ENCODE assay signal across 8 cellular contexts in genomic region chr17:10149573-10150399, GRCh38. TPM values are rescaled to one million over a fixed set of nuclear protein-coding genes. Genes with fewer than 3 reads are reported as not detected.
DNase-seq lines count a peak whose midpoint lies in the region; ATAC-seq, FAIRE-seq and TF ChIP-seq lines count a peak whose summit lies in the region.

No MANE protein-coding gene starts in this region.

- H3K4me1 ChIP-seq in right lobe of liver (no peaks in the 10 kb centered on the region), HepG2 (ENCODE audit: insufficient read depth, low read length) (no peaks in the 10 kb centered on the region), K562 (replicated peaks in 1 of 2; ENCODE audit: control insufficient read depth in 2 of 2, insufficient read depth in 2 of 2, low read length in 2 of 2) (no peaks in the 10 kb centered on the region), spleen (peaks cover 10 to 74% (median 51%) of the 10 kb centered on the region in 6 donors)

- peaks cover 6% of the 10 kb centered on the region for H3K4me1 Mint-ChIP-seq in osteocyte (ENCODE audit: unreplicated experiment)

- BruUV-seq in HepG2 (replicated peaks; lab: Mats Ljungman, UMichigan) (no TSS peak), K562 (replicated peaks; lab: Mats Ljungman, UMichigan) (no TSS peak)

- no peak overlapping the region for H3K27ac ChIP-seq in right lobe of liver
- no peak overlapping the region for H3K27ac ChIP-seq in HepG2 (ENCODE audit: extremely low read length, insufficient read depth, low read length)
- H3K27ac ChIP-seq in K562 (ENCODE audit: extremely low read depth, low read depth, low read length) = no peak overlapping the region
- H3K27ac ChIP-seq in spleen = peak overlapping the region in 7 of 8 donors; percentile 39 to 80 (median 75)

- WGBS in right lobe of liver (ENCODE audit: insufficient coverage, low coverage, low lambda C conversion rate, missing lambda C conversion rate) = 53% methylated on average over 8 of the region's 8 CpGs
- WGBS in HepG2 (ENCODE audit: low lambda C conversion rate) = 29% methylated on average over 8 of the region's 8 CpGs
- WGBS in K562 (ENCODE audit: insufficient coverage, low coverage, missing lambda C conversion rate) = 6% methylated on average over 8 of the region's 8 CpGs
- 44 to 52% (median 46%) methylated on average over 8 of the region's 8 CpGs for WGBS in spleen, 5 donors

- no peaks in the 10 kb centered on the region for H3K36me3 ChIP-seq in right lobe of liver
- no peaks in the 10 kb centered on the region for H3K36me3 ChIP-seq in HepG2 (replicated peaks in 1 of 2; ENCODE audit: control insufficient read depth in 1 of 2, insufficient read depth in 2 of 2, low read length in 2 of 2)
- no peaks in the 10 kb centered on the region for H3K36me3 ChIP-seq in K562 (ENCODE audit: control insufficient read depth, insufficient read depth, low read length)
- H3K36me3 ChIP-seq in spleen = no peaks in the 10 kb centered on the region

- FAIRE-seq in HepG2 (lab: Jason Lieb, UNC) = no peak
- FAIRE-seq in K562 (lab: Jason Lieb, UNC) = no peak

- no peak overlapping the region for H3K4me2 ChIP-seq in HepG2 (ENCODE audit: low read depth, low read length)
- no peak overlapping the region for H3K4me2 ChIP-seq in K562 (ENCODE audit: insufficient read depth, low read length)

- POLR2A ChIA-PET in HepG2 (lab: Yijun Ruan, JAX) (no interaction called here), K562 (lab: Yijun Ruan, JAX) (no interaction called here)

- H3K4me3 ChIP-seq in right lobe of liver (no peak overlapping the region), HepG2 (replicated peaks in 1 of 3; ENCODE audit: insufficient read depth in 1 of 3, low read depth in 2 of 3, low read length in 3 of 3) (no peak overlapping the region), K562 (no peak overlapping the region), spleen (peak overlapping the region in 1 of 8 donors; percentile 50)

- intact Hi-C loops in right lobe of liver (cut with DNase I) = no loop called here
- intact Hi-C loops in HepG2 (cut with micrococcal nuclease; ENCODE audit: unreplicated experiment) = no loop called here
- intact Hi-C loops in K562 (cut with micrococcal nuclease) = no loop called here
- intact Hi-C loops in spleen (cut with DNase I; ENCODE audit: low total_unique reads) = no loop called here

- H3K27me3 ChIP-seq in right lobe of liver = no peaks in the 10 kb centered on the region
- peaks cover 2 to 8% of the 10 kb centered on the region in 2 experiments; a peak in 2 of 5 replicates for H3K27me3 ChIP-seq in HepG2 (ENCODE audit: control insufficient read depth in 1 of 2, insufficient read depth in 2 of 2, low read length in 2 of 2)
- H3K27me3 ChIP-seq in K562 (ENCODE audit: control insufficient read depth in 2 of 2, insufficient read depth in 2 of 2, low read length in 2 of 2) = no peaks in the 10 kb centered on the region; a peak in 2 of 5 replicates
- no peaks in the 10 kb centered on the region for H3K27me3 ChIP-seq in spleen (replicated peaks in 1 of 7)

- TF ChIP-seq POLR2A in right lobe of liver (IDR thresholded peaks at IDR 0.05) (no peak), HepG2 (IDR thresholded peaks at IDR 0.05; ENCODE audit: insufficient read depth in 1 of 2, low read depth in 2 of 2, low read length in 2 of 2) (no peak), K562 (conservative IDR thresholded peaks at IDR 0.05) (no peak), spleen (IDR thresholded peaks at IDR 0.05) (no peak)

- no peaks in the 10 kb centered on the region for H3K79me2 ChIP-seq in HepG2 (ENCODE audit: insufficient read depth, low read length)
- no peaks in the 10 kb centered on the region for H3K79me2 ChIP-seq in K562 (ENCODE audit: control insufficient read depth, insufficient read depth, low read length)

- no peaks in the 10 kb centered on the region for H3K9me3 ChIP-seq in right lobe of liver
- no peaks in the 10 kb centered on the region for H3K9me3 ChIP-seq in HepG2 (ENCODE audit: low read length)
- no peaks in the 10 kb centered on the region for H3K9me3 ChIP-seq in K562 (replicated peaks; ENCODE audit: control insufficient read depth, insufficient read depth, low read depth, low read length)
- H3K9me3 ChIP-seq in spleen = no peaks in the 10 kb centered on the region

- H3K4me3 Mint-ChIP-seq in osteocyte (ENCODE audit: unreplicated experiment) = no peak overlapping the region

- no peak for DNase-seq in right lobe of liver
- no peak for DNase-seq in HepG2 (ENCODE audit: low spot score)
- DNase-seq in HT1080 (ENCODE audit: low read depth) = peak; percentile 56
- DNase-seq in K562 (ENCODE audit: extremely low read depth in 1 of 4, low spot score in 3 of 4) = peak in 2 of 4 experiments; percentile 10 to 18
- no peak for DNase-seq in spleen
- DNase-seq in osteocyte (ENCODE audit: extremely low spot score, unreplicated experiment) = no peak
- no peak for DNase-seq in GM19238 (ENCODE audit: insufficient read length, low spot score)
- DNase-seq in NCI-H1436 treated with DMSO at 0.1 percent for 48 hours (lab: John Stamatoyannopoulos, UW) = no peak

- no peaks in the 10 kb centered on the region for H3K9me1 ChIP-seq in K562 (ENCODE audit: control insufficient read depth, insufficient read depth, low read length)

- CTCF ChIA-PET in HepG2 (lab: Yijun Ruan, JAX; ENCODE audit: low intra/inter-chr PET ratio, low total read pairs) = no interaction called here
- CTCF ChIA-PET in K562 (lab: Yijun Ruan, JAX; ENCODE audit: low intra/inter-chr PET ratio) = no interaction called here

- no peak overlapping the region for H3K27ac Mint-ChIP-seq in osteocyte (ENCODE audit: unreplicated experiment)

- TF ChIP-seq CTCF in right lobe of liver (IDR thresholded peaks at IDR 0.05) (no peak), HepG2 (CRISPR knock-in tag; IDR thresholded peaks at IDR 0.05) (no peak), K562 (IDR thresholded peaks at IDR 0.05 in 2 of 3, conservative IDR thresholded peaks at IDR 0.05 in 1 of 3; ENCODE audit: insufficient read depth in 2 of 3, low read depth in 1 of 3, low read length in 3 of 3) (no peak), spleen (IDR thresholded peaks at IDR 0.05 in 8 of 11, conservative IDR thresholded peaks at IDR 0.05 in 3 of 11) (no peak), osteocyte (IDR thresholded peaks at IDR 0.05) (no peak)

- peaks cover 3% of the 10 kb centered on the region for H3K27me3 Mint-ChIP-seq in osteocyte (ENCODE audit: unreplicated experiment)

- no peak overlapping the region for H3K9ac ChIP-seq in HepG2 (ENCODE audit: insufficient read depth, low read depth, low read length)
- H3K9ac ChIP-seq in K562 (ENCODE audit: insufficient read depth in 1 of 2, low read depth in 2 of 2, low read length in 2 of 2) = no peak overlapping the region

- TF ChIP-seq RAD21 in HepG2 (CRISPR knock-in tag; IDR thresholded peaks at IDR 0.05) = no peak
- no peak for TF ChIP-seq RAD21 in K562 (CRISPR knock-in tag; conservative IDR thresholded peaks at IDR 0.05 in 1 of 2, IDR thresholded peaks at IDR 0.05 in 1 of 2)

- H3K9me3 Mint-ChIP-seq in osteocyte (ENCODE audit: unreplicated experiment) = no peaks in the 10 kb centered on the region

- H4K20me1 ChIP-seq in HepG2 (ENCODE audit: insufficient read depth, low read length) (no peaks in the 10 kb centered on the region), K562 (replicated peaks; ENCODE audit: control insufficient read depth, insufficient read depth, low read length) (no peaks in the 10 kb centered on the region)

- TF ChIP-seq EP300 in HepG2 (IDR thresholded peaks at IDR 0.05; ENCODE audit: low read depth in 2 of 2, low read length in 2 of 2) = no peak
- TF ChIP-seq EP300 in HepG2 (CRISPR knock-in tag; IDR thresholded peaks at IDR 0.05; ENCODE audit: borderline replicate concordance) = no peak
- no peak for TF ChIP-seq EP300 in K562 (IDR thresholded peaks at IDR 0.05; ENCODE audit: low read length)

- H3K36me3 Mint-ChIP-seq in osteocyte (ENCODE audit: unreplicated experiment) = no peaks in the 10 kb centered on the region

- H2AFZ ChIP-seq in HepG2 (ENCODE audit: low read length) (no peak overlapping the region), K562 (ENCODE audit: low read depth, low read length) (no peak overlapping the region)

- peak in 3 of 4 donors; percentile 52 to 58 (median 54) for ATAC-seq in right lobe of liver
- ATAC-seq in HepG2 = no peak
- ATAC-seq in K562 = no peak

- in situ Hi-C loops in HepG2 (cut with HindIII; ENCODE audit: extremely low pct_ligation_motif_present, low pct_unique_long_range_greater_than_20kb) (no loop called here), K562 (cut with MboI) (no loop called here)

RNA-seq across cellular contexts. Expression of gene GAS7, which starts 48.6 kb away (rescaled TPM):
- total RNA-seq in right lobe of liver (1 to 10 TPM; 1.6 to 7.1 (median 2.7) TPM), HepG2 (2016; rRNA removed; fragmentation: Illumina TruSeq; extraction: Trizol) (5.2 and 6.9 TPM in 2 replicates), K562 (2014; rRNA removed) (0.29 TPM in 1 of 2 replicates, not detected in the other), K562 (2014; rRNA removed; fragmentation: Illumina TruSeq; extraction: Trizol) (not detected in 2 replicates), K562 (2015; rRNA removed; fragmentation: Illumina TruSeq; extraction: Trizol) (0.11 TPM in 2 replicates), K562 (2021) (0.16 and 0.33 TPM in 2 replicates), spleen (100 to 1,000 TPM in 3 of 7 donors, 10 to 100 TPM in 4; 47.4 to 127 (median 83.0) TPM), osteocyte (18.1 and 18.4 TPM in 2 replicates)
- 1.0 and 1.4 TPM in 2 replicates for total RNA-seq in HepG2 (2016; cell fraction: cytosol; rRNA removed; fragmentation: Illumina TruSeq; extraction: Trizol; ENCODE audit: low read depth)
- total RNA-seq in HepG2 (2016; cell fraction: insoluble cytoplasmic fraction; rRNA removed; fragmentation: Illumina TruSeq; extraction: Trizol) = 4.7 and 6.1 TPM in 2 replicates
- 3.3 and 4.7 TPM in 2 replicates for total RNA-seq in HepG2 (2016; cell fraction: membrane; rRNA removed; fragmentation: Illumina TruSeq; extraction: Trizol)
- total RNA-seq in HepG2 (2016; cell fraction: nucleus; rRNA removed; fragmentation: Illumina TruSeq; extraction: Trizol) = 3.9 and 4.4 TPM in 2 replicates
- polyA plus RNA-seq in HepG2 (2011; rRNA removed) (0.55 and 1.0 TPM in 2 replicates), K562 (2011; rRNA removed) (not detected in 2 replicates), K562 (2014; fragmentation: Illumina TruSeq; extraction: Trizol) (not detected in 2 replicates), K562 (2014; fragmentation: Nextera tagmentation; extraction: Ambion mirVana) (not detected), K562 (2014; rRNA removed) (not detected in 2 replicates), spleen (10 to 100 TPM in 1 of 3 donors, 1 to 10 TPM in 2; 4.1 to 16.8 (median 4.4) TPM)
- 0.29 and 0.79 TPM in 2 replicates for polyA plus RNA-seq in HepG2 (2011; cell fraction: cytosol; rRNA removed)
- 0.54 and 0.76 TPM in 2 replicates for polyA plus RNA-seq in HepG2 (2011; cell fraction: nucleus; rRNA removed)
- polyA plus RNA-seq in HepG2 (2012) = 0.34 and 0.36 TPM in 2 replicates
- polyA plus RNA-seq in HepG2 (2016; cell fraction: cytosol; fragmentation: Illumina TruSeq; extraction: Trizol; ENCODE audit: low read depth) = 0.76 and 0.88 TPM in 2 replicates
- 3.5 and 3.7 TPM in 2 replicates for polyA plus RNA-seq in HepG2 (2016; cell fraction: insoluble cytoplasmic fraction; fragmentation: Illumina TruSeq; extraction: Trizol; ENCODE audit: low read depth)
- polyA plus RNA-seq in HepG2 (2016; cell fraction: membrane; fragmentation: Illumina TruSeq; extraction: Trizol; ENCODE audit: low read depth) = 2.3 and 3.5 TPM in 2 replicates
- polyA plus RNA-seq in HepG2 (2016; cell fraction: nucleus; fragmentation: Illumina TruSeq; extraction: Trizol; ENCODE audit: insufficient read depth, low read depth) = 2.7 and 3.7 TPM in 2 replicates
- polyA minus RNA-seq in HepG2 (2011; rRNA and poly(A)+ RNA removed; ENCODE audit: low replicate concordance) = 2.3 and 4.2 TPM in 2 replicates
- 1.1 and 1.7 TPM in 2 replicates for polyA minus RNA-seq in HepG2 (2011; cell fraction: cytosol; rRNA and poly(A)+ RNA removed)
- 1.0 and 1.1 TPM in 2 replicates for polyA minus RNA-seq in HepG2 (2011; cell fraction: nucleus; rRNA and poly(A)+ RNA removed)
- total RNA-seq in HT1080 (2014; rRNA removed; shearing (Covaris generic)) = 0.76 TPM in 1 of 2 replicates, not detected in the other
- polyA plus RNA-seq in HT1080 (2015; cell fraction: cytosol; rRNA removed) = 0.02 and 0.07 TPM in 2 replicates
- polyA plus RNA-seq in HT1080 (2015; cell fraction: nucleus; rRNA removed) = 0.33 TPM in 1 of 2 replicates, not detected in the other
- not detected in 2 replicates for total RNA-seq in K562 (2011; cell fraction: chromatin; rRNA removed; ENCODE audit: low replicate concordance)
- total RNA-seq in K562 (2011; cell fraction: nucleolus; rRNA removed) = not detected in 2 replicates
- not detected in 2 replicates for total RNA-seq in K562 (2011; cell fraction: nucleoplasm; rRNA removed)
- polyA plus RNA-seq in K562 (2011; cell fraction: cytosol; rRNA removed) = 0.03 TPM in 1 of 2 replicates, not detected in the other
- polyA plus RNA-seq in K562 (2011; cell fraction: nucleus; rRNA removed) = not detected in 2 replicates
- polyA plus RNA-seq in K562 (2012) = 0.05 and 0.19 TPM in 2 replicates
- not detected in 2 replicates for polyA minus RNA-seq in K562 (2011; rRNA and poly(A)+ RNA removed)
- not detected in 2 replicates for polyA minus RNA-seq in K562 (2011; cell fraction: cytosol; rRNA and poly(A)+ RNA removed)
- not detected in 2 replicates for polyA minus RNA-seq in K562 (2011; cell fraction: nucleus; rRNA and poly(A)+ RNA removed)

Comparison
In these comparisons a context has a peak if more than half of its experiments do, and no peak if none do; other contexts are left out.
1. ATAC-seq: peak in right lobe of liver (3 of 4); none in HepG2 (single experiment) and K562 (single experiment).
2. H3K27ac ChIP-seq: peak in spleen (7 of 8); none in right lobe of liver (0 of 3), HepG2 (single experiment) and K562 (single experiment).